ENCODE assay signal across 11 cellular contexts in genomic region chr6:111758608-111759293, GRCh38.
DNase-seq lines count a peak whose midpoint lies in the region; ATAC-seq and TF ChIP-seq lines count a peak whose summit lies in the region.
"Had no signal": no experiment of that assay in that cellular context is flagged by ENCODE, and none has a peak within 500 bp of the region (broad histone marks: within the 10 kb centered on the region; RNA-seq: fewer than 3 reads in every experiment).

No MANE protein-coding gene starts in this region.

- peak overlapping the region; percentile 18 to 31 for H3K18ac ChIP-seq in mesenchymal stem cell (ENCODE audit: low read depth in 1 of 2, low read length in 2 of 2)

- H3K4me3 Mint-ChIP-seq in activated naive CD4-positive, alpha-beta T cell treated with anti-CD3 and anti-CD28 coated beads, Interleukin-2, amount 50 U/mL, for 24 hours: peak overlapping the region; percentile 90
- H3K4me3 Mint-ChIP-seq in type B pancreatic cell: no peak overlapping the region
- H3K4me3 Mint-ChIP-seq: B cell had no signal

- H3K23ac ChIP-seq in mesenchymal stem cell (ENCODE audit: low read length in 2 of 2): peak overlapping the region in 1 of 2 experiments; percentile 1

- H3K4me1 Mint-ChIP-seq in activated naive CD4-positive, alpha-beta T cell treated with anti-CD3 and anti-CD28 coated beads, Interleukin-2, amount 50 U/mL, for 24 hours: peaks cover 94% of the 10 kb centered on the region
- H3K4me1 Mint-ChIP-seq in type B pancreatic cell (ENCODE audit: unreplicated experiment): peaks cover 56% of the 10 kb centered on the region

- no peaks in the 10 kb centered on the region for H3K27me3 ChIP-seq in heart left ventricle
- no peaks in the 10 kb centered on the region for H3K27me3 ChIP-seq in mesenchymal stem cell (ENCODE audit: control insufficient read depth in 1 of 2, insufficient read depth in 1 of 2, low read length in 2 of 2)
- no peaks in the 10 kb centered on the region for H3K27me3 ChIP-seq in BE2C
- no peaks in the 10 kb centered on the region for H3K27me3 ChIP-seq in WERI-Rb-1 (ENCODE audit: insufficient read depth, low read depth, severe bottlenecking)

- peak overlapping the region in 1 of 2 experiments; percentile 30 for H3K14ac ChIP-seq in mesenchymal stem cell (ENCODE audit: low read length in 2 of 2)

- no peak overlapping the region for H2BK5ac ChIP-seq in mesenchymal stem cell (ENCODE audit: low read depth, low read length, poor library complexity, severe bottlenecking)

- H3K9ac ChIP-seq in mesenchymal stem cell (ENCODE audit: low read length): peak overlapping the region; percentile 84

- no peak overlapping the region for H2AK5ac ChIP-seq in mesenchymal stem cell (ENCODE audit: low read length, severe bottlenecking)

- no peak overlapping the region for H3K4ac ChIP-seq in mesenchymal stem cell (ENCODE audit: low read depth in 1 of 2, low read length in 2 of 2)

- TF ChIP-seq CTCF in heart left ventricle (IDR thresholded peaks at IDR 0.05): no peak
- no peak for TF ChIP-seq CTCF in type B pancreatic cell (conservative IDR thresholded peaks at IDR 0.05)
- no peak for TF ChIP-seq CTCF in BE2C (IDR thresholded peaks at IDR 0.05; ENCODE audit: low read depth, low read length)
- TF ChIP-seq CTCF in WERI-Rb-1 (IDR thresholded peaks at IDR 0.05; ENCODE audit: low read depth, low read length): no peak

- H3K27ac ChIP-seq in heart left ventricle: peak overlapping the region in 11 of 12 donors; percentile 4 to 90 (median 52)
- H3K27ac ChIP-seq in mesenchymal stem cell (ENCODE audit: low read length, poor library complexity, severe bottlenecking): no peak overlapping the region
- no peak overlapping the region for H3K27ac ChIP-seq in WERI-Rb-1

- H3K27ac Mint-ChIP-seq in activated naive CD4-positive, alpha-beta T cell treated with anti-CD3 and anti-CD28 coated beads, Interleukin-2, amount 50 U/mL, for 24 hours: peak overlapping the region; percentile 100
- H3K27ac Mint-ChIP-seq in type B pancreatic cell: peak overlapping the region; percentile 73
- H3K27ac Mint-ChIP-seq: B cell had no signal

- H4K8ac ChIP-seq in mesenchymal stem cell (ENCODE audit: low read length): peak overlapping the region; percentile 45

- H3K9me3 ChIP-seq in heart left ventricle (no peaks in the 10 kb centered on the region), mesenchymal stem cell (ENCODE audit: control insufficient read depth, low read length) (no peaks in the 10 kb centered on the region), BE2C (no peaks in the 10 kb centered on the region), WERI-Rb-1 (ENCODE audit: severe bottlenecking) (no peaks in the 10 kb centered on the region)

- H3K4me1 ChIP-seq in heart left ventricle (peaks cover 0 to 92% (median 69%) of the 10 kb centered on the region in 12 donors), mesenchymal stem cell (ENCODE audit: control insufficient read depth, insufficient read depth, low read depth, low read length) (peaks cover 8% of the 10 kb centered on the region), BE2C (peaks cover 34% of the 10 kb centered on the region)

- peak overlapping the region; percentile 37 to 46 for H2BK12ac ChIP-seq in mesenchymal stem cell (ENCODE audit: low read length in 2 of 2)

- H2AFZ ChIP-seq in mesenchymal stem cell (ENCODE audit: low read depth, low read length): no peak overlapping the region

- DNase-seq in heart left ventricle: no peak
- DNase-seq in Right ventricle myocardium superior: no peak
- no peak for DNase-seq in mesenchymal stem cell
- no peak for DNase-seq in type B pancreatic cell (ENCODE audit: extremely low spot score, unreplicated experiment)
- DNase-seq in BE2C: no peak
- DNase-seq in WERI-Rb-1: no peak
- no peak for DNase-seq in putamen (ENCODE audit: low spot score)
- DNase-seq: hypothalamus, NCI-H2171 had no signal

- ATAC-seq in heart left ventricle (peak in 1 of 4 donors; percentile 16), Right ventricle myocardium superior (ENCODE audit: poor library complexity) (no peak)

- TF ChIP-seq POLR2A in heart left ventricle (IDR thresholded peaks at IDR 0.05): no peak

- H3K36me3 Mint-ChIP-seq in activated naive CD4-positive, alpha-beta T cell treated with anti-CD3 and anti-CD28 coated beads, Interleukin-2, amount 50 U/mL, for 24 hours: peaks cover 56% of the 10 kb centered on the region
- H3K36me3 Mint-ChIP-seq in type B pancreatic cell: peaks cover 23% of the 10 kb centered on the region

- intact Hi-C loops in heart left ventricle (cut with DNase I) (no loop called here), Right ventricle myocardium superior (cut with DNase I) (no loop called here)

- H3K36me3 ChIP-seq in heart left ventricle (no peaks in the 10 kb centered on the region), mesenchymal stem cell (ENCODE audit: control insufficient read depth in 1 of 2, insufficient read depth in 2 of 2, low read depth in 1 of 2, low read length in 2 of 2) (peaks cover 0 to 13% of the 10 kb centered on the region in 2 experiments), BE2C (peaks cover 14% of the 10 kb centered on the region), WERI-Rb-1 (no peaks in the 10 kb centered on the region)

- no peak overlapping the region for H3K4me2 ChIP-seq in mesenchymal stem cell (ENCODE audit: low read length, poor library complexity, severe bottlenecking)

- H3K27me3 Mint-ChIP-seq in activated naive CD4-positive, alpha-beta T cell treated with anti-CD3 and anti-CD28 coated beads, Interleukin-2, amount 50 U/mL, for 24 hours: no peaks in the 10 kb centered on the region
- H3K27me3 Mint-ChIP-seq in type B pancreatic cell: no peaks in the 10 kb centered on the region
- H3K27me3 Mint-ChIP-seq: B cell had no signal

- peak overlapping the region; percentile 43 for H4K91ac ChIP-seq in mesenchymal stem cell (ENCODE audit: low read length)

- 78 to 86% (median 81%) methylated on average over 11 of the region's 11 CpGs for WGBS in heart left ventricle, 4 donors
- WGBS in mesenchymal stem cell: 98% methylated on average over 11 of the region's 11 CpGs

- no peak overlapping the region for H2BK15ac ChIP-seq in mesenchymal stem cell (ENCODE audit: low read depth, poor library complexity, severe bottlenecking)

- peaks cover 12% of the 10 kb centered on the region for H3K79me1 ChIP-seq in mesenchymal stem cell (replicated peaks; ENCODE audit: low read length, poor library complexity, severe bottlenecking)

- H3K9me3 Mint-ChIP-seq in activated naive CD4-positive, alpha-beta T cell treated with anti-CD3 and anti-CD28 coated beads, Interleukin-2, amount 50 U/mL, for 24 hours: no peaks in the 10 kb centered on the region
- no peaks in the 10 kb centered on the region for H3K9me3 Mint-ChIP-seq in type B pancreatic cell

- H3K4me3 ChIP-seq in heart left ventricle (peak overlapping the region in 1 of 12 donors; percentile 40), mesenchymal stem cell (ENCODE audit: insufficient read depth in 1 of 2, low read depth in 1 of 2, low read length in 2 of 2) (no peak overlapping the region), BE2C (ENCODE audit: low read depth, low read length) (no peak overlapping the region), WERI-Rb-1 (ENCODE audit: low read depth, low read length) (no peak overlapping the region)

- H2BK120ac ChIP-seq in mesenchymal stem cell (ENCODE audit: low read depth, low read length): no peak overlapping the region

Comparison
In these comparisons a context has a peak if more than half of its experiments do, and no peak if none do; other contexts are left out.
1. H3K27ac ChIP-seq: peak in heart left ventricle (11 of 12); none in mesenchymal stem cell (single experiment) and WERI-Rb-1 (single experiment).